18 cellular contexts compared by ENCODE assay signal in genomic region chr21:39155578-39155977, GRCh38. TPM values are rescaled to one million over a fixed set of nuclear protein-coding genes. Genes with fewer than 3 reads are reported as not detected.
DNase-seq lines count a peak whose midpoint lies in the region; ATAC-seq, FAIRE-seq and TF ChIP-seq lines count a peak whose summit lies in the region.
"Had no signal": no experiment of that assay in that cellular context is flagged by ENCODE, and none has a peak within 500 bp of the region (broad histone marks: within the 10 kb centered on the region; RNA-seq: fewer than 3 reads in every experiment).

No MANE protein-coding gene starts in this region.

- H3K27me3 ChIP-seq in AG04450 (ENCODE audit: control insufficient read depth, insufficient read depth, low read length): peaks cover 6% of the 10 kb centered on the region
- H3K27me3 ChIP-seq in K562 (ENCODE audit: control insufficient read depth in 2 of 2, insufficient read depth in 2 of 2, low read length in 2 of 2): peaks cover 5 to 14% of the 10 kb centered on the region in 2 experiments; a peak in 3 of 5 replicates
- H3K27me3 ChIP-seq in tibial artery: no peaks in the 10 kb centered on the region
- no peaks in the 10 kb centered on the region for H3K27me3 ChIP-seq in spleen (replicated peaks in 1 of 7)
- H3K27me3 ChIP-seq: BLaER1 had no signal

- no TSS peak for BruUV-seq in K562 (replicated peaks; lab: Mats Ljungman, UMichigan)

- TF ChIP-seq RAD21 in K562 (CRISPR knock-in tag; conservative IDR thresholded peaks at IDR 0.05 in 1 of 2, IDR thresholded peaks at IDR 0.05 in 1 of 2): no peak

- no peak overlapping the region for H3K9ac ChIP-seq in K562 (ENCODE audit: insufficient read depth in 1 of 2, low read depth in 2 of 2, low read length in 2 of 2)
- H3K9ac ChIP-seq: BLaER1 had no signal

- no peaks in the 10 kb centered on the region for H3K36me3 ChIP-seq in K562 (ENCODE audit: control insufficient read depth, insufficient read depth, low read length)
- H3K36me3 ChIP-seq in tibial artery: no peaks in the 10 kb centered on the region
- H3K36me3 ChIP-seq in spleen: no peaks in the 10 kb centered on the region
- H3K36me3 ChIP-seq: BLaER1 had no signal

- no peak overlapping the region for H3K4me3 ChIP-seq in AG04450 (ENCODE audit: low read depth, low read length)
- no peak overlapping the region for H3K4me3 ChIP-seq in K562
- no peak overlapping the region for H3K4me3 ChIP-seq in tibial artery
- H3K4me3 ChIP-seq in spleen: no peak overlapping the region
- H3K4me3 ChIP-seq: BLaER1 had no signal

- no peaks in the 10 kb centered on the region for H3K9me1 ChIP-seq in K562 (ENCODE audit: control insufficient read depth, insufficient read depth, low read length)

- intact Hi-C loops in K562 (cut with micrococcal nuclease) (no loop called here), tibial artery (cut with DNase I; ENCODE audit: low total_unique reads) (no loop called here), spleen (cut with DNase I; ENCODE audit: low total_unique reads) (no loop called here)

- no peak for TF ChIP-seq EP300 in K562 (IDR thresholded peaks at IDR 0.05; ENCODE audit: low read length)

- no peaks in the 10 kb centered on the region for H3K79me2 ChIP-seq in K562 (ENCODE audit: control insufficient read depth, insufficient read depth, low read length)

- H3K27ac ChIP-seq in AG04450 (ENCODE audit: low read depth, low read length) (peak overlapping the region; percentile 31), K562 (ENCODE audit: extremely low read depth, low read depth, low read length) (no peak overlapping the region), tibial artery (peak overlapping the region; percentile 41 to 65), spleen (no peak overlapping the region)
- H3K27ac ChIP-seq: 22Rv1, BLaER1 had no signal

- no peak for TF ChIP-seq POLR2A in K562 (conservative IDR thresholded peaks at IDR 0.05)
- no peak for TF ChIP-seq POLR2A in spleen (IDR thresholded peaks at IDR 0.05)

- 5% methylated on average over 2 of the region's 2 CpGs for WGBS in K562 (ENCODE audit: insufficient coverage, low coverage, missing lambda C conversion rate)
- 74 to 90% (median 86%) methylated on average over 2 of the region's 2 CpGs for WGBS in spleen, 5 donors

- CTCF ChIA-PET in AG04450 (lab: Charles Lee): no interaction called here
- CTCF ChIA-PET in K562 (lab: Yijun Ruan, JAX; ENCODE audit: low intra/inter-chr PET ratio): no interaction called here

- H3K4me1 ChIP-seq in K562 (replicated peaks in 1 of 2; ENCODE audit: control insufficient read depth in 2 of 2, insufficient read depth in 2 of 2, low read length in 2 of 2): no peaks in the 10 kb centered on the region
- peaks cover 0 to 28% (median 11%) of the 10 kb centered on the region in 4 donors for H3K4me1 ChIP-seq in tibial artery
- H3K4me1 ChIP-seq in spleen: peaks cover 0 to 1% (median 0%) of the 10 kb centered on the region in 6 donors

- peak; percentile 35 for FAIRE-seq in K562 (lab: Jason Lieb, UNC)
- FAIRE-seq: GM12891, HepG2, HTR-8/SVneo had no signal

- DNase-seq in AG04450 (ENCODE audit: low read depth, low spot score) (no peak), K562 (ENCODE audit: extremely low read depth in 1 of 4, low spot score in 3 of 4) (no peak), myocyte (ENCODE audit: low read depth) (peak; percentile 67), tibial artery (no peak), CD1c-positive myeloid dendritic cell (ENCODE audit: extremely low spot score) (no peak), COLO668 (lab: John Stamatoyannopoulos, UW; ENCODE audit: unreplicated experiment) (no peak), spleen (no peak)
- DNase-seq: AML-193; Calu3; CD4-positive, CD25-positive, alpha-beta regulatory T cell; DMS 273 treated with DMSO at 0.1 percent for 48 hours; GOT3; H9 had no signal

- H3K9me3 ChIP-seq in AG04450 (ENCODE audit: control insufficient read depth, insufficient read depth, low read length): peaks cover 4% of the 10 kb centered on the region; the same call in 1 of the 2 replicates
- no peaks in the 10 kb centered on the region for H3K9me3 ChIP-seq in K562 (replicated peaks; ENCODE audit: control insufficient read depth, insufficient read depth, low read depth, low read length)
- no peaks in the 10 kb centered on the region for H3K9me3 ChIP-seq in tibial artery
- no peaks in the 10 kb centered on the region for H3K9me3 ChIP-seq in spleen

- no peak for ATAC-seq in K562
- ATAC-seq: HepG2 had no signal

- H2AFZ ChIP-seq in K562 (ENCODE audit: low read depth, low read length): no peak overlapping the region

- POLR2A ChIA-PET in AG04450 (lab: Yijun Ruan, JAX) (no interaction called here), K562 (lab: Yijun Ruan, JAX) (interaction anchor here (0.6 kb wide), 1 partner anchor 16 kb away, joined by 3 read pairs; no protein-coding TSS in a partner anchor)

- in situ Hi-C loops in K562 (cut with MboI): no loop called here

- no peak overlapping the region for H3K4me2 ChIP-seq in K562 (ENCODE audit: insufficient read depth, low read length)
- H3K4me2 ChIP-seq: BLaER1 had no signal

- no peaks in the 10 kb centered on the region for H4K20me1 ChIP-seq in K562 (replicated peaks; ENCODE audit: control insufficient read depth, insufficient read depth, low read length)
- H4K20me1 ChIP-seq: BLaER1 had no signal

- TF ChIP-seq CTCF in AG04450 (IDR thresholded peaks at IDR 0.05; ENCODE audit: low read depth, low read length) (no peak), K562 (IDR thresholded peaks at IDR 0.05 in 2 of 3, conservative IDR thresholded peaks at IDR 0.05 in 1 of 3; ENCODE audit: insufficient read depth in 2 of 3, low read depth in 1 of 3, low read length in 3 of 3) (no peak), tibial artery (IDR thresholded peaks at IDR 0.05) (no peak), spleen (IDR thresholded peaks at IDR 0.05 in 8 of 11, conservative IDR thresholded peaks at IDR 0.05 in 3 of 11) (no peak)

TF ChIP-seq in K562, 482 proteins besides CTCF, POLR2A, EP300 and RAD21:
- no peak for TF ChIP-seq KAT7 (CRISPR knock-in tag; IDR thresholded peaks at IDR 0.05; ENCODE audit: borderline replicate concordance)
- no peak for TF ChIP-seq ATF3 (IDR thresholded peaks at IDR 0.05)
- TF ChIP-seq ATF3 (CRISPR knock-in tag; conservative IDR thresholded peaks at IDR 0.05): no peak
- TF ChIP-seq RFX5 (IDR thresholded peaks at IDR 0.05; ENCODE audit: low read depth, low read length): no peak
- no peak for TF ChIP-seq ZNF165 (CRISPR knock-in tag; IDR thresholded peaks at IDR 0.05; ENCODE audit: borderline replicate concordance)
- TF ChIP-seq TBL1XR1 (IDR thresholded peaks at IDR 0.05; ENCODE audit: low read length in 2 of 2): no peak
- TF ChIP-seq ESRRA (IDR thresholded peaks at IDR 0.05; ENCODE audit: borderline replicate concordance, low read depth): no peak
- no peak for TF ChIP-seq MTA1 (IDR thresholded peaks at IDR 0.05; ENCODE audit: borderline replicate concordance)
- TF ChIP-seq EWSR1 (IDR thresholded peaks at IDR 0.05; ENCODE audit: borderline replicate concordance, low read depth, partially characterized antibody): no peak
- TF ChIP-seq ZFP1 (CRISPR knock-in tag; IDR thresholded peaks at IDR 0.05): no peak

RNA-seq across cellular contexts. Expression of gene PSMG1, which starts 27.7 kb away (rescaled TPM):
- polyA plus RNA-seq in AG04450 (2011; rRNA removed) (44.6 and 60.0 TPM in 2 replicates), K562 (2011; rRNA removed) (192 and 328 TPM in 2 replicates), K562 (2014; fragmentation: Illumina TruSeq; extraction: Trizol) (380 and 427 TPM in 2 replicates), K562 (2014; fragmentation: Nextera tagmentation; extraction: Ambion mirVana) (10 to 100 TPM; 54.5 to 88.1 TPM), K562 (2014; rRNA removed) (362 and 383 TPM in 2 replicates), spleen (10 to 100 TPM; 32.3 to 39.9 (median 39.3) TPM)
- 6.9 and 11.6 TPM in 2 replicates for polyA minus RNA-seq in AG04450 (2011; rRNA and poly(A)+ RNA removed)
- total RNA-seq in K562 (2011; cell fraction: chromatin; rRNA removed; ENCODE audit: low replicate concordance): 31.2 and 55.3 TPM in 2 replicates
- 26.8 and 29.9 TPM in 2 replicates for total RNA-seq in K562 (2011; cell fraction: nucleolus; rRNA removed)
- 37.0 and 42.7 TPM in 2 replicates for total RNA-seq in K562 (2011; cell fraction: nucleoplasm; rRNA removed)
- total RNA-seq in K562 (2014; rRNA removed) (255 and 285 TPM in 2 replicates), K562 (2014; rRNA removed; fragmentation: Illumina TruSeq; extraction: Trizol) (328 and 358 TPM in 2 replicates), K562 (2015; rRNA removed; fragmentation: Illumina TruSeq; extraction: Trizol) (335 and 358 TPM in 2 replicates), K562 (2021) (234 and 247 TPM in 2 replicates), myocyte (30.2 and 33.7 TPM in 2 replicates), spleen (10 to 100 TPM; 12.3 to 25.3 (median 17.0) TPM)
- polyA plus RNA-seq in K562 (2011; cell fraction: cytosol; rRNA removed): 123 and 150 TPM in 2 replicates
- polyA plus RNA-seq in K562 (2011; cell fraction: nucleus; rRNA removed): 65.8 and 83.7 TPM in 2 replicates
- polyA plus RNA-seq in K562 (2012): 199 and 249 TPM in 2 replicates
- 112 and 114 TPM in 2 replicates for polyA minus RNA-seq in K562 (2011; rRNA and poly(A)+ RNA removed)
- 43.6 and 73.7 TPM in 2 replicates for polyA minus RNA-seq in K562 (2011; cell fraction: cytosol; rRNA and poly(A)+ RNA removed)
- 22.2 and 30.8 TPM in 2 replicates for polyA minus RNA-seq in K562 (2011; cell fraction: nucleus; rRNA and poly(A)+ RNA removed)
- 33.0 TPM for polyA plus RNA-seq in myocyte (2012)

Comparison
In these comparisons a context has a peak if more than half of its experiments do, and no peak if none do; other contexts are left out.
1. H3K27ac ChIP-seq: peak in AG04450 (single experiment) and tibial artery (2 of 2); none in K562 (single experiment) and spleen (0 of 8).